Comparison of ENCODE assay signal across 6 cellular contexts in genomic region chr7:151056286-151057037, GRCh38. TPM values are rescaled to one million over a fixed set of nuclear protein-coding genes. Genes with fewer than 3 reads are reported as not detected.
DNase-seq lines count a peak whose midpoint lies in the region; TF ChIP-seq lines count a peak whose summit lies in the region.

No MANE protein-coding gene starts in this region.

- DNase-seq in activated T-helper 2 cell treated with anti-CD3 and anti-CD28 coated beads, Interferon-gamma antibody, Interleukin-2, Interleukin-4, amounts not matched to agents 10 μg/mL and 5 μg/mL and 100 μg/mL, durations not matched to agents 14 hours and 24 hours and 36 hours (ENCODE audit: low spot score), result no peak
- DNase-seq in mesothelial cell of epicardium (ENCODE audit: low spot score in 2 of 2, unreplicated experiment in 2 of 2) (no peak), COR-L47 (lab: John Stamatoyannopoulos, UW) (no peak), MG63 (no peak)
- no peak for DNase-seq in stimulated activated naive CD4-positive, alpha-beta T cell treated with Interleukin-2 at 50 U/mL for 16 hours (lab: John Stamatoyannopoulos, UW)

- H3K9me3 Mint-ChIP-seq in activated T-helper 2 cell treated with anti-CD3 and anti-CD28 coated beads, Interferon-gamma antibody, Interleukin-2, Interleukin-4, amounts not matched to agents 10 μg/mL and 5 μg/mL and 100 μg/mL, durations not matched to agents 14 hours and 24 hours and 36 hours, result no peaks in the 10 kb centered on the region
- H3K9me3 Mint-ChIP-seq in mesothelial cell of epicardium, result no peaks in the 10 kb centered on the region

- no peaks in the 10 kb centered on the region for H3K9me3 ChIP-seq in ES-I3 (ENCODE audit: control insufficient read depth, insufficient read depth, low read length)
- no peaks in the 10 kb centered on the region for H3K9me3 ChIP-seq in MG63

- no peak overlapping the region for H3K4me3 ChIP-seq in MG63

- H3K4me1 ChIP-seq in ES-I3 (ENCODE audit: insufficient read depth, low read length), result peaks cover 6% of the 10 kb centered on the region; the same call in 1 of the 2 replicates

- no peaks in the 10 kb centered on the region for H3K27me3 Mint-ChIP-seq in activated T-helper 2 cell treated with anti-CD3 and anti-CD28 coated beads, Interferon-gamma antibody, Interleukin-2, Interleukin-4, amounts not matched to agents 10 μg/mL and 5 μg/mL and 100 μg/mL, durations not matched to agents 14 hours and 24 hours and 36 hours (ENCODE audit: low read depth)
- peaks cover 9% of the 10 kb centered on the region for H3K27me3 Mint-ChIP-seq in mesothelial cell of epicardium (ENCODE audit: low read depth)

- peak overlapping the region; percentile 74; the same call in 1 of the 2 replicates for H3K9ac ChIP-seq in ES-I3 (ENCODE audit: low read depth, low read length)

- no peak for TF ChIP-seq CTCF in mesothelial cell of epicardium (IDR thresholded peaks at IDR 0.05; ENCODE audit: unreplicated experiment)

- H3K36me3 Mint-ChIP-seq in activated T-helper 2 cell treated with anti-CD3 and anti-CD28 coated beads, Interferon-gamma antibody, Interleukin-2, Interleukin-4, amounts not matched to agents 10 μg/mL and 5 μg/mL and 100 μg/mL, durations not matched to agents 14 hours and 24 hours and 36 hours (ENCODE audit: low read depth), result peaks cover 14% of the 10 kb centered on the region
- peaks cover 9% of the 10 kb centered on the region for H3K36me3 Mint-ChIP-seq in mesothelial cell of epicardium

- H3K4me3 Mint-ChIP-seq in activated T-helper 2 cell treated with anti-CD3 and anti-CD28 coated beads, Interferon-gamma antibody, Interleukin-2, Interleukin-4, amounts not matched to agents 10 μg/mL and 5 μg/mL and 100 μg/mL, durations not matched to agents 14 hours and 24 hours and 36 hours (ENCODE audit: low read depth), result peak overlapping the region; percentile 94
- peak overlapping the region; percentile 79 for H3K4me3 Mint-ChIP-seq in mesothelial cell of epicardium

- no peak overlapping the region for H3K27ac Mint-ChIP-seq in activated T-helper 2 cell treated with anti-CD3 and anti-CD28 coated beads, Interferon-gamma antibody, Interleukin-2, Interleukin-4, amounts not matched to agents 10 μg/mL and 5 μg/mL and 100 μg/mL, durations not matched to agents 14 hours and 24 hours and 36 hours
- H3K27ac Mint-ChIP-seq in mesothelial cell of epicardium, result no peak overlapping the region

- no peaks in the 10 kb centered on the region for H3K36me3 ChIP-seq in ES-I3 (ENCODE audit: insufficient read depth, low read length)
- no peaks in the 10 kb centered on the region for H3K36me3 ChIP-seq in MG63

- H3K27me3 ChIP-seq in MG63, result no peaks in the 10 kb centered on the region

- peaks cover 26% of the 10 kb centered on the region for H3K4me1 Mint-ChIP-seq in activated T-helper 2 cell treated with anti-CD3 and anti-CD28 coated beads, Interferon-gamma antibody, Interleukin-2, Interleukin-4, amounts not matched to agents 10 μg/mL and 5 μg/mL and 100 μg/mL, durations not matched to agents 14 hours and 24 hours and 36 hours (ENCODE audit: low read depth)
- peaks cover 38% of the 10 kb centered on the region for H3K4me1 Mint-ChIP-seq in mesothelial cell of epicardium

- intact Hi-C loops in activated T-helper 2 cell treated with anti-CD3 and anti-CD28 coated beads, Interferon-gamma antibody, Interleukin-2, Interleukin-4, amounts not matched to agents 10 μg/mL and 5 μg/mL and 100 μg/mL, durations not matched to agents 14 hours and 24 hours and 36 hours (cut with micrococcal nuclease), result loop anchor here (5.0 kb wide), 2 partner anchors 44 to 1219 kb away; partner anchors contain the start of gene ZNF862

RNA-seq across cellular contexts. Expression of gene CDK5, which starts 1.2 kb away (rescaled TPM):
- total RNA-seq in activated T-helper 2 cell treated with anti-CD3 and anti-CD28 coated beads, Interferon-gamma antibody, Interleukin-2, Interleukin-4, amounts not matched to agents 10 μg/mL and 5 μg/mL and 100 μg/mL, durations not matched to agents 14 hours and 24 hours and 36 hours, result 24.1 and 25.7 TPM in 2 replicates
- 17.0 to 17.5 TPM (median 17.4 TPM) in 3 replicates for total RNA-seq in mesothelial cell of epicardium
- total RNA-seq in MG63 (2014; rRNA removed; shearing (Covaris generic); ENCODE audit: low replicate concordance), result 11.0 and 21.7 TPM in 2 replicates

RNA-seq across cellular contexts. Expression of gene SLC4A2, which starts 2.9 kb away (rescaled TPM):
- 106 and 109 TPM in 2 replicates for total RNA-seq in activated T-helper 2 cell treated with anti-CD3 and anti-CD28 coated beads, Interferon-gamma antibody, Interleukin-2, Interleukin-4, amounts not matched to agents 10 μg/mL and 5 μg/mL and 100 μg/mL, durations not matched to agents 14 hours and 24 hours and 36 hours
- total RNA-seq in mesothelial cell of epicardium, result 236 to 249 TPM (median 243 TPM) in 3 replicates
- total RNA-seq in MG63 (2014; rRNA removed; shearing (Covaris generic); ENCODE audit: low replicate concordance), result 38.6 and 81.5 TPM in 2 replicates

RNA-seq across cellular contexts. Expression of gene ASIC3, which starts 8.1 kb away (rescaled TPM):
- total RNA-seq in activated T-helper 2 cell treated with anti-CD3 and anti-CD28 coated beads, Interferon-gamma antibody, Interleukin-2, Interleukin-4, amounts not matched to agents 10 μg/mL and 5 μg/mL and 100 μg/mL, durations not matched to agents 14 hours and 24 hours and 36 hours, result 3.3 and 4.0 TPM in 2 replicates
- total RNA-seq in mesothelial cell of epicardium, result 6.1 to 7.9 TPM (median 7.2 TPM) in 3 replicates
- total RNA-seq in MG63 (2014; rRNA removed; shearing (Covaris generic); ENCODE audit: low replicate concordance), result 0.76 TPM in 1 of 2 replicates, not detected in the other

RNA-seq across cellular contexts. Expression of gene FASTK, which starts 24.1 kb away (rescaled TPM):
- total RNA-seq in activated T-helper 2 cell treated with anti-CD3 and anti-CD28 coated beads, Interferon-gamma antibody, Interleukin-2, Interleukin-4, amounts not matched to agents 10 μg/mL and 5 μg/mL and 100 μg/mL, durations not matched to agents 14 hours and 24 hours and 36 hours, result 83.2 and 85.2 TPM in 2 replicates
- 86.8 to 97.6 TPM (median 92.5 TPM) in 3 replicates for total RNA-seq in mesothelial cell of epicardium
- total RNA-seq in MG63 (2014; rRNA removed; shearing (Covaris generic); ENCODE audit: low replicate concordance), result 47.5 and 71.5 TPM in 2 replicates

RNA-seq across cellular contexts. Expression of gene TMUB1, which starts 26.8 kb away (rescaled TPM):
- 57.4 and 60.8 TPM in 2 replicates for total RNA-seq in activated T-helper 2 cell treated with anti-CD3 and anti-CD28 coated beads, Interferon-gamma antibody, Interleukin-2, Interleukin-4, amounts not matched to agents 10 μg/mL and 5 μg/mL and 100 μg/mL, durations not matched to agents 14 hours and 24 hours and 36 hours
- 34.7 to 38.4 TPM (median 36.5 TPM) in 3 replicates for total RNA-seq in mesothelial cell of epicardium
- total RNA-seq in MG63 (2014; rRNA removed; shearing (Covaris generic); ENCODE audit: low replicate concordance), result 5.2 and 32.9 TPM in 2 replicates
